ENCODE assay signal across 19 cellular contexts in genomic region chr3:158771018-158771350, GRCh38. TPM values are rescaled to one million over a fixed set of nuclear protein-coding genes. Genes with fewer than 3 reads are reported as not detected.
"Had no signal": no experiment of that assay in that cellular context is flagged by ENCODE, and none has a peak within 500 bp of the region (broad histone marks: within the 10 kb centered on the region; RNA-seq: fewer than 3 reads in every experiment).

No MANE protein-coding gene starts in this region.

- H3K9ac ChIP-seq: neural progenitor cell had no signal

- H3K27ac ChIP-seq: neural progenitor cell had no signal

- H3K27ac Mint-ChIP-seq: activated CD4-positive, alpha-beta T cell treated with anti-CD3 and anti-CD28 coated beads, Interleukin-2, amount 10 ng/mL, durations not matched to agents 24 days and 14 days; activated naive CD4-positive, alpha-beta T cell treated with anti-CD3 and anti-CD28 coated beads, Interleukin-2, amount 10 ng/mL, durations not matched to agents 7 days and 5 days; activated T-helper 2 cell treated with anti-CD3 and anti-CD28 coated beads, Interferon-gamma antibody, Interleukin-2, Interleukin-4, amounts not matched to agents 10 μg/mL and 5 μg/mL and 100 μg/mL, durations not matched to agents 14 hours and 24 hours and 36 hours; dendritic cell treated with granulocyte-macrophage colony-stimulating factor and Interleukin-4, amounts not matched to agents 40 ng/mL and 50 ng/mL, for 4 days; neural progenitor cell; T-helper 1 cell treated with Interleukin-12 subunit alpha and Interleukin-12 subunit beta and Interleukin-4 antibody, amounts not matched to agents 30 μg/mL and 1 μg/mL, for 36 hours; WTC11 had no signal

- H2AFZ ChIP-seq: neural progenitor cell had no signal

- H3K4me2 ChIP-seq: neural progenitor cell had no signal

- H3K4me3 ChIP-seq: heart right ventricle, left lung, neural progenitor cell, thyroid gland had no signal

- H3K36me3 Mint-ChIP-seq: brain, neural progenitor cell, WTC11 had no signal

- H3K9me3 ChIP-seq: heart right ventricle, left lung, thyroid gland had no signal

- FAIRE-seq: small intestine had no signal

- H3K27me3 ChIP-seq: heart right ventricle, left lung, neural progenitor cell, thyroid gland had no signal

- H3K36me3 ChIP-seq: heart right ventricle, left lung, neural progenitor cell, thyroid gland had no signal

- H3K4me3 Mint-ChIP-seq: activated CD4-positive, alpha-beta T cell treated with anti-CD3 and anti-CD28 coated beads, Interleukin-2, amount 10 ng/mL, durations not matched to agents 24 days and 14 days; activated naive CD4-positive, alpha-beta T cell treated with anti-CD3 and anti-CD28 coated beads, Interleukin-2, amount 10 ng/mL, durations not matched to agents 7 days and 5 days; brain; dendritic cell treated with granulocyte-macrophage colony-stimulating factor and Interleukin-4, amounts not matched to agents 40 ng/mL and 50 ng/mL, for 4 days; neural progenitor cell; T-helper 1 cell treated with Interleukin-12 subunit alpha and Interleukin-12 subunit beta and Interleukin-4 antibody, amounts not matched to agents 30 μg/mL and 1 μg/mL, for 36 hours; WTC11 had no signal

- H3K9me3 Mint-ChIP-seq: activated CD4-positive, alpha-beta T cell treated with anti-CD3 and anti-CD28 coated beads, Interleukin-2, amount 10 ng/mL, durations not matched to agents 24 days and 14 days; activated naive CD4-positive, alpha-beta T cell treated with anti-CD3 and anti-CD28 coated beads, Interleukin-2, amount 10 ng/mL, durations not matched to agents 7 days and 5 days; activated T-helper 2 cell treated with anti-CD3 and anti-CD28 coated beads, Interferon-gamma antibody, Interleukin-2, Interleukin-4, amounts not matched to agents 10 μg/mL and 5 μg/mL and 100 μg/mL, durations not matched to agents 14 hours and 24 hours and 36 hours; brain; dendritic cell treated with granulocyte-macrophage colony-stimulating factor and Interleukin-4, amounts not matched to agents 40 ng/mL and 50 ng/mL, for 4 days; neural progenitor cell; T-helper 1 cell treated with Interleukin-12 subunit alpha and Interleukin-12 subunit beta and Interleukin-4 antibody, amounts not matched to agents 30 μg/mL and 1 μg/mL, for 36 hours had no signal

- H3K27me3 Mint-ChIP-seq: activated CD4-positive, alpha-beta T cell treated with anti-CD3 and anti-CD28 coated beads, Interleukin-2, amount 10 ng/mL, durations not matched to agents 24 days and 14 days; activated naive CD4-positive, alpha-beta T cell treated with anti-CD3 and anti-CD28 coated beads, Interleukin-2, amount 10 ng/mL, durations not matched to agents 7 days and 5 days; brain had no signal

- DNase-seq: activated CD4-positive, alpha-beta T cell treated with anti-CD3 and anti-CD28 coated beads, Interleukin-2, amount 10 ng/mL, durations not matched to agents 24 days and 14 days; activated CD8-positive, alpha-beta memory T cell treated with anti-CD3 and anti-CD28 coated beads for 24 hours; activated naive CD4-positive, alpha-beta T cell treated with anti-CD3 and anti-CD28 coated beads, Interleukin-2, amount 10 ng/mL, durations not matched to agents 7 days and 5 days; activated T-cell treated with anti-CD3 and anti-CD28 coated beads for 4 hours; amygdala; cerebellar nuclear complex; foreskin melanocyte; heart right ventricle; islet precursor cell; left lung; small intestine; thyroid gland had no signal

RNA-seq across cellular contexts. Expression of gene RARRES1, which starts 38.7 kb away (rescaled TPM):
- total RNA-seq: activated CD4-positive, alpha-beta T cell treated with anti-CD3 and anti-CD28 coated beads, Interleukin-2, amount 10 ng/mL, durations not matched to agents 24 days and 14 days; myocyte had no signal
